ENCODE assay signal across 26 cellular contexts in genomic region chr6:128690063-128690462, GRCh38.
"Had no signal": no experiment of that assay in that cellular context is flagged by ENCODE, and none has a peak within 500 bp of the region (broad histone marks: within the 10 kb centered on the region; RNA-seq: fewer than 3 reads in every experiment).

No MANE protein-coding gene starts in this region.

- H3K4me1 ChIP-seq: adrenal gland, ascending aorta, breast epithelium, esophagus muscularis mucosa, gastroesophageal sphincter had no signal

- ATAC-seq: activated CD4-positive, alpha-beta T cell treated with anti-CD3 and anti-CD28 coated beads for 36 hours; activated CD8-positive, alpha-beta memory T cell treated with anti-CD3 and anti-CD28 coated beads, Interleukin-2, amount 10 ng/mL, durations not matched to agents 7 days and 5 days; activated CD8-positive, alpha-beta T cell treated with anti-CD3 and anti-CD28 coated beads, Interleukin-2, amount 10 ng/mL, durations not matched to agents 7 days and 5 days; activated naive CD8-positive, alpha-beta T cell treated with anti-CD3 and anti-CD28 coated beads, Interleukin-2, amount 50 U/mL, for 24 hours; gastroesophageal sphincter had no signal

- DNase-seq: activated CD4-positive, alpha-beta memory T cell treated with anti-CD3 and anti-CD28 coated beads for 36 hours; activated CD4-positive, alpha-beta T cell treated with anti-CD3 and anti-CD28 coated beads for 36 hours; activated CD4-positive, alpha-beta T cell treated with anti-CD3 and anti-CD28 coated beads, Interleukin-2, amount 10 ng/mL, durations not matched to agents 24 days and 14 days; activated CD4-positive, CD25-positive, alpha-beta regulatory T cell; activated CD4-positive, CD25-positive, alpha-beta regulatory T cell treated with anti-CD3 and anti-CD28 coated beads, Interleukin-2, amount 50 U/mL, for 72 hours; activated CD8-positive, alpha-beta memory T cell treated with anti-CD3 and anti-CD28 coated beads, Interleukin-2, amount 10 ng/mL, durations not matched to agents 7 days and 5 days; activated CD8-positive, alpha-beta memory T cell treated with anti-CD3 and anti-CD28 coated beads, Interleukin-2, amount 50 U/mL, for 4 hours; activated CD8-positive, alpha-beta T cell treated with anti-CD3 and anti-CD28 coated beads, Interleukin-2, amount 10 ng/mL, durations not matched to agents 7 days and 5 days; activated effector memory CD4-positive, alpha-beta T cell treated with anti-CD3 and anti-CD28 coated beads, Interleukin-2, amount 50 U/mL, for 16 hours; activated naive CD4-positive, alpha-beta T cell treated with anti-CD3 and anti-CD28 coated beads for 36 hours; activated naive CD8-positive, alpha-beta T cell treated with anti-CD3 and anti-CD28 coated beads for 36 hours; activated naive CD8-positive, alpha-beta T cell treated with anti-CD3 and anti-CD28 coated beads, Interleukin-2, amount 50 U/mL, for 24 hours; activated T-cell treated with anti-CD3 and anti-CD28 coated beads, Interleukin-2, amount 50 U/mL, for 1 hour; activated T-cell treated with anti-CD3 and anti-CD28 coated beads, Interleukin-2, amount 50 U/mL, for 48 hours; adrenal gland; dorsolateral prefrontal cortex; effector memory CD4-positive, alpha-beta T cell; endodermal cell; foreskin melanocyte; T-helper 2 cell had no signal

- H3K27ac ChIP-seq: adrenal gland, ascending aorta, breast epithelium, cardiac muscle cell, coronary artery, dorsolateral prefrontal cortex, esophagus muscularis mucosa, gastroesophageal sphincter had no signal

- H3K36me3 ChIP-seq: adrenal gland, ascending aorta, breast epithelium, cardiac muscle cell, esophagus muscularis mucosa, gastroesophageal sphincter had no signal

- H3K4me3 ChIP-seq: adrenal gland, ascending aorta, breast epithelium, cardiac muscle cell, coronary artery, dorsolateral prefrontal cortex, esophagus muscularis mucosa, gastroesophageal sphincter had no signal

- H3K9me3 ChIP-seq: adrenal gland, ascending aorta, esophagus muscularis mucosa, gastroesophageal sphincter had no signal

- H3K27me3 ChIP-seq: adrenal gland, ascending aorta, breast epithelium, cardiac muscle cell, dorsolateral prefrontal cortex, esophagus muscularis mucosa, gastroesophageal sphincter had no signal
